In genomic region chr10:97456034-97456685, GRCh38 we compare ENCODE assay signal across 1 cellular context.
TF ChIP-seq lines count a peak whose summit lies in the region.

No MANE protein-coding gene starts in this region.

TF ChIP-seq in GM23338, 12 proteins besides CTCF, POLR2A, EP300 and RAD21 (continued from another document):
- TF ChIP-seq, protein P1, sequence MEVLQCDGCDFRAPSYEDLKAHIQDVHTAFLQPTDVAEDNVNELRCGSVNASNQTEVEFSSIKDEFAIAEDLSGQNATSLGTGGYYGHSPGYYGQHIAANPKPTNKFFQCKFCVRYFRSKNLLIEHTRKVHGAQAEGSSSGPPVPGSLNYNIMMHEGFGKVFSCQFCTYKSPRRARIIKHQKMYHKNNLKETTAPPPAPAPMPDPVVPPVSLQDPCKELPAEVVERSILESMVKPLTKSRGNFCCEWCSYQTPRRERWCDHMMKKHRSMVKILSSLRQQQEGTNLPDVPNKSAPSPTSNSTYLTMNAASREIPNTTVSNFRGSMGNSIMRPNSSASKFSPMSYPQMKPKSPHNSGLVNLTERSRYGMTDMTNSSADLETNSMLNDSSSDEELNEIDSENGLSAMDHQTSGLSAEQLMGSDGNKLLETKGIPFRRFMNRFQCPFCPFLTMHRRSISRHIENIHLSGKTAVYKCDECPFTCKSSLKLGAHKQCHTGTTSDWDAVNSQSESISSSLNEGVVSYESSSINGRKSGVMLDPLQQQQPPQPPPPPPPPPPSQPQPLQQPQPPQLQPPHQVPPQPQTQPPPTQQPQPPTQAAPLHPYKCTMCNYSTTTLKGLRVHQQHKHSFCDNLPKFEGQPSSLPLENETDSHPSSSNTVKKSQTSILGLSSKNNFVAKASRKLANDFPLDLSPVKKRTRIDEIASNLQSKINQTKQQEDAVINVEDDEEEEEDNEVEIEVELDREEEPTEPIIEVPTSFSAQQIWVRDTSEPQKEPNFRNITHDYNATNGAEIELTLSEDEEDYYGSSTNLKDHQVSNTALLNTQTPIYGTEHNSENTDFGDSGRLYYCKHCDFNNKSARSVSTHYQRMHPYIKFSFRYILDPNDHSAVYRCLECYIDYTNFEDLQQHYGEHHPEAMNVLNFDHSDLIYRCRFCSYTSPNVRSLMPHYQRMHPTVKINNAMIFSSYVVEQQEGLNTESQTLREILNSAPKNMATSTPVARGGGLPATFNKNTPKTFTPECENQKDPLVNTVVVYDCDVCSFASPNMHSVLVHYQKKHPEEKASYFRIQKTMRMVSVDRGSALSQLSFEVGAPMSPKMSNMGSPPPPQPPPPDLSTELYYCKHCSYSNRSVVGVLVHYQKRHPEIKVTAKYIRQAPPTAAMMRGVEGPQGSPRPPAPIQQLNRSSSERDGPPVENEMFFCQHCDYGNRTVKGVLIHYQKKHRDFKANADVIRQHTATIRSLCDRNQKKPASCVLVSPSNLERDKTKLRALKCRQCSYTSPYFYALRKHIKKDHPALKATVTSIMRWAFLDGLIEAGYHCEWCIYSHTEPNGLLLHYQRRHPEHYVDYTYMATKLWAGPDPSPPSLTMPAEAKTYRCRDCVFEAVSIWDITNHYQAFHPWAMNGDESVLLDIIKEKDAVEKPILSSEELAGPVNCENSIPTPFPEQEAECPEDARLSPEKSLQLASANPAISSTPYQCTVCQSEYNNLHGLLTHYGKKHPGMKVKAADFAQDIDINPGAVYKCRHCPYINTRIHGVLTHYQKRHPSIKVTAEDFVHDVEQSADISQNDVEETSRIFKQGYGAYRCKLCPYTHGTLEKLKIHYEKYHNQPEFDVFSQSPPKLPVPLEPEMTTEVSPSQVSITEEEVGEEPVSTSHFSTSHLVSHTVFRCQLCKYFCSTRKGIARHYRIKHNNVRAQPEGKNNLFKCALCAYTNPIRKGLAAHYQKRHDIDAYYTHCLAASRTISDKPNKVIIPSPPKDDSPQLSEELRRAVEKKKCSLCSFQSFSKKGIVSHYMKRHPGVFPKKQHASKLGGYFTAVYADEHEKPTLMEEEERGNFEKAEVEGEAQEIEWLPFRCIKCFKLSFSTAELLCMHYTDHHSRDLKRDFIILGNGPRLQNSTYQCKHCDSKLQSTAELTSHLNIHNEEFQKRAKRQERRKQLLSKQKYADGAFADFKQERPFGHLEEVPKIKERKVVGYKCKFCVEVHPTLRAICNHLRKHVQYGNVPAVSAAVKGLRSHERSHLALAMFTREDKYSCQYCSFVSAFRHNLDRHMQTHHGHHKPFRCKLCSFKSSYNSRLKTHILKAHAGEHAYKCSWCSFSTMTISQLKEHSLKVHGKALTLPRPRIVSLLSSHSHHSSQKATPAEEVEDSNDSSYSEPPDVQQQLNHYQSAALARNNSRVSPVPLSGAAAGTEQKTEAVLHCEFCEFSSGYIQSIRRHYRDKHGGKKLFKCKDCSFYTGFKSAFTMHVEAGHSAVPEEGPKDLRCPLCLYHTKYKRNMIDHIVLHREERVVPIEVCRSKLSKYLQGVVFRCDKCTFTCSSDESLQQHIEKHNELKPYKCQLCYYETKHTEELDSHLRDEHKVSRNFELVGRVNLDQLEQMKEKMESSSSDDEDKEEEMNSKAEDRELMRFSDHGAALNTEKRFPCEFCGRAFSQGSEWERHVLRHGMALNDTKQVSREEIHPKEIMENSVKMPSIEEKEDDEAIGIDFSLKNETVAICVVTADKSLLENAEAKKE (CRISPR knock-in tag; IDR thresholded peaks at IDR 0.05): no peak
- no peak for TF ChIP-seq ZNF331 (CRISPR knock-in tag; IDR thresholded peaks at IDR 0.05; ENCODE audit: low read depth)
- no peak for TF ChIP-seq EZH2 (IDR thresholded peaks at IDR 0.05; ENCODE audit: low read depth, unreplicated experiment)
- TF ChIP-seq CREB1 (CRISPR knock-in tag; IDR thresholded peaks at IDR 0.05; ENCODE audit: low read depth): no peak
- TF ChIP-seq ZNF114 (CRISPR knock-in tag; IDR thresholded peaks at IDR 0.05): no peak
- TF ChIP-seq STAT1 (IDR thresholded peaks at IDR 0.05; ENCODE audit: unreplicated experiment): no peak
- no peak for TF ChIP-seq POLR2AphosphoS5 (IDR thresholded peaks at IDR 0.05; ENCODE audit: low read depth)
- TF ChIP-seq ETS1 (IDR thresholded peaks at IDR 0.05): no peak
- TF ChIP-seq REST (IDR thresholded peaks at IDR 0.05; ENCODE audit: unreplicated experiment): no peak
